Comparison of ENCODE assay signal across 20 cellular contexts in the genomic region with DNA sequence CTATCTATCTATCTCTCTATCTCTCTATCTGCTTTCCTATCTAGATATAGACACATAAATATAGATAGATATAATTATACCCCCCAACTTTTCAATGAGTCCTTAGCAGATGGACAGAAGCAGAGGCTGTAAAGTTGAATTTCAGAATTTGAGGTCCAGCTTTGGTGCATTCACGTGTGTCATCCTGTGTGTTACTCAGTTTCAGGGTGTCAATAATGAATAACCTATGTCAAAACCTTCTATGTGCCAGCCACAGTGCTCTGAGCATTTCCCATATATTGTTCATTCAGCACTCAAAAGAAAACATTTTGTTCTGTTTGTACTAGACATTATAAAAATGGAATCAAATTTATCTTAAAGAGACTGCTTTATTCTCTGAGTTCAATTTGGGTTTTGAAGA.
DNase-seq lines count a peak whose midpoint lies in the region; ATAC-seq and TF ChIP-seq lines count a peak whose summit lies in the region.
"Had no signal": no experiment of that assay in that cellular context is flagged by ENCODE, and none has a peak within 500 bp of the region (broad histone marks: within the 10 kb centered on the region; RNA-seq: fewer than 3 reads in every experiment).

No MANE protein-coding gene starts in this region.

- no peak overlapping the region for H3K4me3 ChIP-seq in ascending aorta
- H3K4me3 ChIP-seq: BLaER1 treated with 17β-estradiol and CSF1 and Interleukin-3, amounts not matched to agents 10 nM and 100 nM; breast epithelium; esophagus muscularis mucosa; tibial nerve had no signal

- no peaks in the 10 kb centered on the region for H3K36me3 Mint-ChIP-seq in activated T-helper 17 cell treated with anti-CD3 and anti-CD28 coated beads, Interleukin-2, amount 50 U/mL, for 72 hours (ENCODE audit: low read depth)
- H3K36me3 Mint-ChIP-seq: activated naive CD4-positive, alpha-beta T cell treated with anti-CD3 and anti-CD28 coated beads, Interleukin-2, amount 50 U/mL, for 72 hours; naive thymus-derived CD4-positive, alpha-beta T cell; stimulated activated effector memory CD8-positive, alpha-beta T cell treated with anti-CD3 and anti-CD28 coated beads, Interleukin-12 subunit alpha, Interleukin-12 subunit beta, amount 100 ng/mL, for 72 hours had no signal

- peaks cover 5% of the 10 kb centered on the region for H3K9me3 Mint-ChIP-seq in activated T-helper 17 cell treated with anti-CD3 and anti-CD28 coated beads, Interleukin-2, amount 50 U/mL, for 72 hours

- DNase-seq in ascending aorta (ENCODE audit: low spot score in 2 of 2) (no peak), NCI-H69 (lab: John Stamatoyannopoulos, UW) (no peak), GM19240 (ENCODE audit: insufficient read length, low spot score) (no peak)
- DNase-seq: activated CD4-positive, alpha-beta T cell treated with anti-CD3 and anti-CD28 coated beads for 4 hours; MV-4-11; naive thymus-derived CD4-positive, alpha-beta T cell; NCI-H2081; NCI-H526 treated with DMSO at 0.1 percent for 48 hours; T1000 had no signal

- H3K27ac ChIP-seq in ascending aorta: peak overlapping the region; percentile 50 to 65
- H3K27ac ChIP-seq: BLaER1 treated with 17β-estradiol and CSF1 and Interleukin-3, amounts not matched to agents 10 nM and 100 nM; breast epithelium had no signal

- H3K4me1 ChIP-seq in ascending aorta: peaks cover 2 to 24% of the 10 kb centered on the region in 2 donors
- H3K4me1 ChIP-seq: BLaER1 treated with 17β-estradiol and CSF1 and Interleukin-3, amounts not matched to agents 10 nM and 100 nM; breast epithelium had no signal

- no peaks in the 10 kb centered on the region for H3K4me1 Mint-ChIP-seq in activated T-helper 17 cell treated with anti-CD3 and anti-CD28 coated beads, Interleukin-2, amount 50 U/mL, for 72 hours
- H3K4me1 Mint-ChIP-seq: naive thymus-derived CD4-positive, alpha-beta T cell; stimulated activated effector memory CD8-positive, alpha-beta T cell treated with anti-CD3 and anti-CD28 coated beads, Interleukin-12 subunit alpha, Interleukin-12 subunit beta, amount 100 ng/mL, for 72 hours had no signal

- no peak overlapping the region for H3K27ac Mint-ChIP-seq in activated T-helper 17 cell treated with anti-CD3 and anti-CD28 coated beads, Interleukin-2, amount 50 U/mL, for 72 hours
- H3K27ac Mint-ChIP-seq: naive thymus-derived CD4-positive, alpha-beta T cell; stimulated activated effector memory CD8-positive, alpha-beta T cell treated with anti-CD3 and anti-CD28 coated beads, Interleukin-12 subunit alpha, Interleukin-12 subunit beta, amount 100 ng/mL, for 72 hours had no signal

- intact Hi-C loops in ascending aorta (cut with DNase I): loop anchor here (5.0 to 10.0 kb wide), 2 partner anchors 82 to 1150 kb away; partner anchors contain the start of gene AFF1

- no peak overlapping the region for H3K4me3 Mint-ChIP-seq in activated T-helper 17 cell treated with anti-CD3 and anti-CD28 coated beads, Interleukin-2, amount 50 U/mL, for 72 hours
- H3K4me3 Mint-ChIP-seq: naive thymus-derived CD4-positive, alpha-beta T cell; stimulated activated effector memory CD8-positive, alpha-beta T cell treated with anti-CD3 and anti-CD28 coated beads, Interleukin-12 subunit alpha, Interleukin-12 subunit beta, amount 100 ng/mL, for 72 hours had no signal

- ATAC-seq in GM18498 (IDR thresholded peaks at IDR 0.05; ENCODE audit: unreplicated experiment) (peak; percentile 53), GM19438 (IDR thresholded peaks at IDR 0.05; ENCODE audit: low read depth, unreplicated experiment) (peak; percentile 56), HG02943 (IDR thresholded peaks at IDR 0.05; ENCODE audit: low read depth, unreplicated experiment) (peak; percentile 55), GM21390 (IDR thresholded peaks at IDR 0.05; ENCODE audit: unreplicated experiment) (no peak)
- no peak for ATAC-seq in activated T-helper 17 cell treated with anti-CD3 and anti-CD28 coated beads, Interleukin-2, amount 50 U/mL, for 72 hours (replicated peaks)
- ATAC-seq: activated naive CD4-positive, alpha-beta T cell treated with anti-CD3 and anti-CD28 coated beads, Interleukin-2, amount 50 U/mL, for 72 hours; naive thymus-derived CD4-positive, alpha-beta T cell; stimulated activated effector memory CD8-positive, alpha-beta T cell treated with anti-CD3 and anti-CD28 coated beads, Interleukin-12 subunit alpha, Interleukin-12 subunit beta, amount 100 ng/mL, for 72 hours had no signal

- no peaks in the 10 kb centered on the region for H3K27me3 ChIP-seq in ascending aorta
- H3K27me3 ChIP-seq: BLaER1 treated with 17β-estradiol and CSF1 and Interleukin-3, amounts not matched to agents 10 nM and 100 nM; breast epithelium; esophagus muscularis mucosa; tibial nerve had no signal

- H3K9me3 ChIP-seq in ascending aorta: no peaks in the 10 kb centered on the region
- H3K9me3 ChIP-seq: BLaER1 treated with 17β-estradiol and CSF1 and Interleukin-3, amounts not matched to agents 10 nM and 100 nM; breast epithelium; esophagus muscularis mucosa; tibial nerve had no signal

- H3K27me3 Mint-ChIP-seq in activated T-helper 17 cell treated with anti-CD3 and anti-CD28 coated beads, Interleukin-2, amount 50 U/mL, for 72 hours: no peaks in the 10 kb centered on the region
- H3K27me3 Mint-ChIP-seq: naive thymus-derived CD4-positive, alpha-beta T cell had no signal

- no peaks in the 10 kb centered on the region for H3K36me3 ChIP-seq in ascending aorta
- H3K36me3 ChIP-seq: BLaER1 treated with 17β-estradiol and CSF1 and Interleukin-3, amounts not matched to agents 10 nM and 100 nM; breast epithelium; esophagus muscularis mucosa; tibial nerve had no signal

- no peak for TF ChIP-seq CTCF in ascending aorta (IDR thresholded peaks at IDR 0.05)

Comparison
In these comparisons a context has a peak if more than half of its experiments do, and no peak if none do; other contexts are left out.
1. ATAC-seq: peak in GM18498 (single experiment), GM19438 (single experiment) and HG02943 (single experiment); none in GM21390 (single experiment) and activated T-helper 17 cell treated with anti-CD3 and anti-CD28 coated beads, Interleukin-2, amount 50 U/mL, for 72 hours (single experiment).